ENCODE assay signal across 1 cellular context in genomic region chr3:72679540-72680198, GRCh38.
TF ChIP-seq lines count a peak whose summit lies in the region.

No MANE protein-coding gene starts in this region.

TF ChIP-seq in K562, 482 proteins besides CTCF, POLR2A, EP300 and RAD21 (continued from another document and continues in another):
- TF ChIP-seq RERE (CRISPR knock-in tag; IDR thresholded peaks at IDR 0.05; ENCODE audit: borderline replicate concordance) (no peak), RFX1 (IDR thresholded peaks at IDR 0.05) (peak; percentile 25; the same call in 1 of the 2 replicates), HDAC6 (IDR thresholded peaks at IDR 0.05; ENCODE audit: low read depth, low read length) (no peak), CEBPB (tag; IDR thresholded peaks at IDR 0.05) (no peak), REST (CRISPR knock-in tag; IDR thresholded peaks at IDR 0.05; ENCODE audit: low read depth) (no peak), MCM3 (IDR thresholded peaks at IDR 0.05) (no peak), CHD2 (IDR thresholded peaks at IDR 0.05; ENCODE audit: low read depth, low read length) (no peak), USF2 (CRISPR knock-in tag; IDR thresholded peaks at IDR 0.05) (peak; percentile 44; the same call in 1 of the 2 replicates), ZNF324 (CRISPR knock-in tag; IDR thresholded peaks at IDR 0.05) (no peak), NR3C1 (CRISPR knock-in tag; IDR thresholded peaks at IDR 0.05) (no peak), SMC3 (conservative IDR thresholded peaks at IDR 0.05; ENCODE audit: insufficient read depth, low read depth, low read length) (no peak), EZH2 (IDR thresholded peaks at IDR 0.05; ENCODE audit: borderline replicate concordance, low read depth, low read length) (no peak), NONO (IDR thresholded peaks at IDR 0.05; ENCODE audit: low read depth in 2 of 2, low read length in 1 of 2) (no peak), RHOXF2B (CRISPR knock-in tag; conservative IDR thresholded peaks at IDR 0.05) (no peak), RBFOX2 (IDR thresholded peaks at IDR 0.05; ENCODE audit: low read depth, low read length) (no peak), EP400 (IDR thresholded peaks at IDR 0.05) (no peak), ATF6 (CRISPR knock-in tag; IDR thresholded peaks at IDR 0.05) (no peak), USF1 (CRISPR knock-in tag; IDR thresholded peaks at IDR 0.05) (peak; percentile 85), E2F3 (CRISPR knock-in tag; IDR thresholded peaks at IDR 0.05) (no peak), HIVEP1 (CRISPR knock-in tag; IDR thresholded peaks at IDR 0.05) (no peak), SMAD1 (IDR thresholded peaks at IDR 0.05; ENCODE audit: low read depth, low read length, partially characterized antibody) (no peak), ZNF79 (CRISPR knock-in tag; IDR thresholded peaks at IDR 0.05; ENCODE audit: low read depth) (no peak), CBFA2T3 (IDR thresholded peaks at IDR 0.05) (peak; percentile 64), SRSF7 (optimal IDR thresholded peaks at IDR 0.05; ENCODE audit: low read depth, low read length) (no peak), CBX5 (IDR thresholded peaks at IDR 0.05; ENCODE audit: borderline replicate concordance, low read depth) (no peak), HMBOX1 (IDR thresholded peaks at IDR 0.05) (no peak), TARDBP (IDR thresholded peaks at IDR 0.05) (no peak), YBX1 (IDR thresholded peaks at IDR 0.05) (no peak), DEAF1 (CRISPR knock-in tag; IDR thresholded peaks at IDR 0.05) (no peak), ZNF75A (CRISPR knock-in tag; IDR thresholded peaks at IDR 0.05) (no peak), ZNF699 (CRISPR knock-in tag; IDR thresholded peaks at IDR 0.05; ENCODE audit: insufficient replicate concordance) (no peak), PBX2 (CRISPR knock-in tag; IDR thresholded peaks at IDR 0.05; ENCODE audit: low read depth) (no peak), PBX2 (tag; conservative IDR thresholded peaks at IDR 0.05; ENCODE audit: low read depth) (peak; percentile 73), HNRNPL (IDR thresholded peaks at IDR 0.05; ENCODE audit: low read depth, low read length) (no peak), MEIS2 (IDR thresholded peaks at IDR 0.05; ENCODE audit: partially characterized antibody) (peak; percentile 55), HSF4 (CRISPR knock-in tag; IDR thresholded peaks at IDR 0.05; ENCODE audit: borderline replicate concordance) (no peak), GATAD2A (IDR thresholded peaks at IDR 0.05) (no peak), E2F1 (CRISPR knock-in tag; IDR thresholded peaks at IDR 0.05) (no peak), RBM39 (optimal IDR thresholded peaks at IDR 0.05; ENCODE audit: low read depth, low read length) (no peak)
